29 cellular contexts compared by ENCODE assay signal in the genomic region with DNA sequence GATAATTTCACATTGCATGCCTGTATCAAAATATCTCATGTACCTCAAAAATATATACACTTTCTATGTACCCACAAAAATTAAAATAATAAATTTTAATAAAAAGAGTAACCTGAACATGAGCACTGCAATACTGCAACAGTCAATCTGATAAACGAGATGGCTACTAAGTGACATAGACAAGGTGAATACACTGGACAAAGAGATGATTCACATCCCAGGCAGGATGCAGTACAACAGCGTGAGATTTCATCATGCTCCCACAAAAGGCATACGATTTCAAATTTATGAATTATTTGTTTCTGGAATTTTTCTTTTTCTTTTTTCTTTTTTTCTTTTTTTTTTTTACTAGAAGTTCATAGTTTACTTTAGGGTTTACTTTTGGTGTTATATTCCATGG. TPM values are rescaled to one million over a fixed set of nuclear protein-coding genes. Genes with fewer than 3 reads are reported as not detected.
"Had no signal": no experiment of that assay in that cellular context is flagged by ENCODE, and none has a peak within 500 bp of the region (broad histone marks: within the 10 kb centered on the region; RNA-seq: fewer than 3 reads in every experiment).

No MANE protein-coding gene starts in this region.

- H3K27me3 Mint-ChIP-seq: naive B cell; progenitor cell of endocrine pancreas; stimulated activated naive B cell treated with anti-CD40 and anti-IgM and Interleukin-4, amounts not matched to agents 10 μg/mL and 1 μg/mL and 100 μg/mL, for 72 hours had no signal

- H3K4me3 ChIP-seq: left ventricle myocardium inferior, lung, neural progenitor cell, ovary, right atrium auricular region, right lobe of liver, stomach, testis, thyroid gland, transverse colon, upper lobe of left lung, vagina had no signal

- H3K36me3 Mint-ChIP-seq: immature natural killer cell; mesothelial cell of epicardium; naive B cell; natural killer cell; neural progenitor cell; stimulated activated naive B cell treated with anti-CD40 and anti-IgM and Interleukin-4, amounts not matched to agents 10 μg/mL and 1 μg/mL and 100 μg/mL, for 72 hours had no signal

- ATAC-seq: left colon; natural killer cell; right lobe of liver; stimulated activated naive B cell treated with anti-CD40 and anti-IgM and Interleukin-4, amounts not matched to agents 10 μg/mL and 1 μg/mL and 100 μg/mL, for 72 hours; stimulated activated naive CD8-positive, alpha-beta T cell treated with anti-CD3 and anti-CD28 coated beads, Interleukin-15, Interleukin-2, amounts not matched to agents 100 U/mL and 50 U/mL, for 24 hours had no signal

- DNase-seq: immature natural killer cell; kidney; left colon; left ventricle myocardium inferior; mesendoderm; naive B cell; natural killer cell; nephron progenitor cell; ovary; right lobe of liver; stimulated activated CD4-positive, alpha-beta T cell treated with anti-CD3 and anti-CD28 coated beads, Interleukin-12 subunit alpha, Interleukin-12 subunit beta, amount 100 ng/mL, for 4 hours; stimulated activated CD4-positive, alpha-beta T cell treated with anti-CD3 and anti-CD28 coated beads, Interleukin-15, amount 100 ng/mL, for 24 hours; stimulated activated CD4-positive, alpha-beta T cell treated with anti-CD3 and anti-CD28 coated beads, Interleukin-2, amount 100 ng/mL, for 24 hours; stimulated activated CD4-positive, alpha-beta T cell treated with anti-CD3 and anti-CD28 coated beads, Interleukin-4, amount 100 ng/mL, for 1 hour; stimulated activated naive B cell treated with anti-CD40 and anti-IgM and Interleukin-4, amounts not matched to agents 10 μg/mL and 1 μg/mL and 100 μg/mL, for 72 hours; stimulated activated naive CD8-positive, alpha-beta T cell treated with anti-CD3 and anti-CD28 coated beads, Interleukin-15, Interleukin-2, amounts not matched to agents 100 U/mL and 50 U/mL, for 24 hours; stomach; testis; thyroid gland; transverse colon; upper lobe of left lung had no signal

- H3K4me3 Mint-ChIP-seq: immature natural killer cell; mesothelial cell of epicardium; naive B cell; natural killer cell; nephron progenitor cell; neural progenitor cell; stimulated activated naive B cell treated with anti-CD40 and anti-IgM and Interleukin-4, amounts not matched to agents 10 μg/mL and 1 μg/mL and 100 μg/mL, for 72 hours had no signal

- H3K4me1 Mint-ChIP-seq: immature natural killer cell, mesothelial cell of epicardium, natural killer cell, nephron progenitor cell, neural progenitor cell had no signal

- H3K9me3 Mint-ChIP-seq: immature natural killer cell; natural killer cell; stimulated activated naive B cell treated with anti-CD40 and anti-IgM and Interleukin-4, amounts not matched to agents 10 μg/mL and 1 μg/mL and 100 μg/mL, for 72 hours had no signal

- H3K27ac Mint-ChIP-seq: immature natural killer cell; mesothelial cell of epicardium; naive B cell; natural killer cell; nephron progenitor cell; neural progenitor cell; progenitor cell of endocrine pancreas; stimulated activated naive B cell treated with anti-CD40 and anti-IgM and Interleukin-4, amounts not matched to agents 10 μg/mL and 1 μg/mL and 100 μg/mL, for 72 hours had no signal

RNA-seq across cellular contexts. Expression of gene FGF16, which starts 12.2 kb away (rescaled TPM):
- total RNA-seq: left colon, lung, mesothelial cell of epicardium, mononuclear cell, natural killer cell, ovary, progenitor cell of endocrine pancreas, renal cortical epithelial cell, right atrium auricular region, right lobe of liver, transverse colon, vagina had no signal
- polyA plus RNA-seq: immature natural killer cell, stomach had no signal
